Comparison of ENCODE assay signal across 8 cellular contexts in the genomic region with DNA sequence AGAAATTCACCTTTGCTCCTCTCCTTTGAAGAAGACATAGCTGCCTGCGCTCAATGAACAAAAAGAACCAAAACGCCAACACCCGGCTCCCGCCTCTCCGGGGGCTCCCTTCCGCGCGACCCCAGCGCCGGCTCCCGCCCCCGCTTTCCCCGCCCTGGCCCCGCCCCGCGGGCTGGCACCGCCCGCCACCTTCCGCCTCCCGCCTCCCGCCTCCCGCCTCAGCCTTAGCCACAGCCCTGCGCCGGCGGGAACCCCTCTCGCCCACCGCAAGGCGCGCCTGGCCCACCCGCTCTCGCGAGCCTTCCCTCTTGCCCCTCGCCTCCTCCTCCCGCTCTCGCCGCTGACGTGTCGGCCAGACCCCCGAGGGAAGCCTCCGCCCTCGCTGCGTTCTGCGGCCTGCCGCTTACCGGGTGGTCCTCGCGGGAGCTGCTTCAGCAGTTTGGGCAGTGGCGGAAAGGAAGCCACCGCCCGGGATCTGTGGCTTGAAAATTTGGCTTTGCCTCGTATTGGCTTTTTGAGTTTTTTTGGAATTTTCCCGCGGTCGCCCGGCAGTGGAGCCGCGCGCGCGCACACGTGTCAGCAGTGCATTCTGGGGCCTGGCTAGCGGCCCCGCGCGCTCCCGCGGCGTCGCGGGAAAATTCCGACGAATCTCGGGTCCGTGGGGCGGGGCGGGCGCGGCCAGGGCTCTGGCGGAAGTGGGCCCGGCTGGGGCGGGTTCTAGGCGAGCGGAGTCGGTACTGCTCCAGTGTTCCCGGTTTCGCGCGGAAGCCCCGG. TPM values are rescaled to one million over a fixed set of nuclear protein-coding genes. Genes with fewer than 3 reads are reported as not detected.
DNase-seq lines count a peak whose midpoint lies in the region; ATAC-seq and TF ChIP-seq lines count a peak whose summit lies in the region.

A gene with protein sequence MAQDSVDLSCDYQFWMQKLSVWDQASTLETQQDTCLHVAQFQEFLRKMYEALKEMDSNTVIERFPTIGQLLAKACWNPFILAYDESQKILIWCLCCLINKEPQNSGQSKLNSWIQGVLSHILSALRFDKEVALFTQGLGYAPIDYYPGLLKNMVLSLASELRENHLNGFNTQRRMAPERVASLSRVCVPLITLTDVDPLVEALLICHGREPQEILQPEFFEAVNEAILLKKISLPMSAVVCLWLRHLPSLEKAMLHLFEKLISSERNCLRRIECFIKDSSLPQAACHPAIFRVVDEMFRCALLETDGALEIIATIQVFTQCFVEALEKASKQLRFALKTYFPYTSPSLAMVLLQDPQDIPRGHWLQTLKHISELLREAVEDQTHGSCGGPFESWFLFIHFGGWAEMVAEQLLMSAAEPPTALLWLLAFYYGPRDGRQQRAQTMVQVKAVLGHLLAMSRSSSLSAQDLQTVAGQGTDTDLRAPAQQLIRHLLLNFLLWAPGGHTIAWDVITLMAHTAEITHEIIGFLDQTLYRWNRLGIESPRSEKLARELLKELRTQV (minus strand): TSS at position 591 of the 774 bp plus-strand sequence. CDS start 68,418 bp downstream, outside the sequence.

- peak within 1 kb of the TSS; percentile 90 for H3K4me3 Mint-ChIP-seq in T-helper 1 cell treated with Interleukin-12 subunit alpha and Interleukin-12 subunit beta and Interleukin-4 antibody, amounts not matched to agents 30 μg/mL and 1 μg/mL, for 36 hours

- H3K27me3 Mint-ChIP-seq in T-helper 1 cell treated with Interleukin-12 subunit alpha and Interleukin-12 subunit beta and Interleukin-4 antibody, amounts not matched to agents 30 μg/mL and 1 μg/mL, for 36 hours (ENCODE audit: low read depth), result peaks cover 17% of the 10 kb centered on the region

- peak within 1 kb of the TSS; percentile 94 to 97 for H3K27ac ChIP-seq in prostate gland

- peaks cover 15% of the 10 kb centered on the region for H3K4me1 Mint-ChIP-seq in T-helper 1 cell treated with Interleukin-12 subunit alpha and Interleukin-12 subunit beta and Interleukin-4 antibody, amounts not matched to agents 30 μg/mL and 1 μg/mL, for 36 hours (ENCODE audit: low read depth)

- in situ Hi-C loops in GM13976 (cut with MboI; ENCODE audit: low sequenced_read_pairs, unreplicated experiment), result no loop called here

- under 1% methylated on average over 88 of the region's 89 CpGs for WGBS in prostate gland

- H3K4me1 ChIP-seq in prostate gland (replicated peaks), result no peaks in the 10 kb centered on the region

- no peak for TF ChIP-seq POLR2A in prostate gland (IDR thresholded peaks at IDR 0.05)

- H3K36me3 Mint-ChIP-seq in T-helper 1 cell treated with Interleukin-12 subunit alpha and Interleukin-12 subunit beta and Interleukin-4 antibody, amounts not matched to agents 30 μg/mL and 1 μg/mL, for 36 hours (ENCODE audit: low read depth), result peaks cover 3% of the 10 kb centered on the region

- DNase-seq in GM13976 (ENCODE audit: low spot score) (peak; percentile 91), NCI-H1436 treated with DMSO at 0.1 percent for 48 hours (lab: John Stamatoyannopoulos, UW) (peak; percentile 67), amniotic stem cell (lab: John Stamatoyannopoulos, UW) (peak; percentile 80), left ventricle myocardium superior (peak; percentile 98), prostate gland (ENCODE audit: low spot score) (peak; percentile 90), ureter (ENCODE audit: low spot score) (peak; percentile 94)

- H3K27me3 ChIP-seq in prostate gland (replicated peaks; ENCODE audit: insufficient read depth), result no peaks in the 10 kb centered on the region

- no peaks in the 10 kb centered on the region for H3K36me3 ChIP-seq in prostate gland

- TF ChIP-seq CTCF in GM13976 (IDR thresholded peaks at IDR 0.05; ENCODE audit: borderline replicate concordance, control extremely low read depth, extremely low read depth, insufficient read depth, missing control alignments), result no peak
- TF ChIP-seq CTCF in prostate gland (IDR thresholded peaks at IDR 0.05), result no peak

- H3K9me3 ChIP-seq in prostate gland, result no peaks in the 10 kb centered on the region

- intact Hi-C loops in left ventricle myocardium superior (cut with micrococcal nuclease) (loop anchor here (10.0 kb wide), 1 partner anchor 1367 kb away; no protein-coding TSS in a partner anchor), prostate gland (cut with DNase I) (loop anchor here (2.0 to 5.0 kb wide), 2 partner anchors 193 to 560 kb away; a partner anchor contains a TSS)

- no peaks in the 10 kb centered on the region for H3K9me3 Mint-ChIP-seq in T-helper 1 cell treated with Interleukin-12 subunit alpha and Interleukin-12 subunit beta and Interleukin-4 antibody, amounts not matched to agents 30 μg/mL and 1 μg/mL, for 36 hours

- peak within 1 kb of the TSS; percentile 94 to 99 for H3K4me3 ChIP-seq in prostate gland

- ATAC-seq in HG02798 (IDR thresholded peaks at IDR 0.05; ENCODE audit: poor library complexity, unreplicated experiment) (peak; percentile 87), left ventricle myocardium superior (peak; percentile 96)

- H3K27ac Mint-ChIP-seq in T-helper 1 cell treated with Interleukin-12 subunit alpha and Interleukin-12 subunit beta and Interleukin-4 antibody, amounts not matched to agents 30 μg/mL and 1 μg/mL, for 36 hours, result peak within 1 kb of the TSS; percentile 90

RNA-seq across cellular contexts. Expression of the gene that starts here (rescaled TPM):
- total RNA-seq in left ventricle myocardium superior, result 5.9 TPM
- 10 to 100 TPM in 1 of 2 donors, 1 to 10 TPM in 1; 4.9 to 21.2 TPM for total RNA-seq in prostate gland
- total RNA-seq in ureter, result 16.5 TPM

Comparison
In these comparisons a context has a peak if more than half of its experiments do, and no peak if none do; other contexts are left out.
1. Peak in every context shown above with its lines: DNase-seq, ATAC-seq, H3K4me3 ChIP-seq and H3K27ac ChIP-seq.